Comparison of ENCODE assay signal across 16 cellular contexts in the genomic region with DNA sequence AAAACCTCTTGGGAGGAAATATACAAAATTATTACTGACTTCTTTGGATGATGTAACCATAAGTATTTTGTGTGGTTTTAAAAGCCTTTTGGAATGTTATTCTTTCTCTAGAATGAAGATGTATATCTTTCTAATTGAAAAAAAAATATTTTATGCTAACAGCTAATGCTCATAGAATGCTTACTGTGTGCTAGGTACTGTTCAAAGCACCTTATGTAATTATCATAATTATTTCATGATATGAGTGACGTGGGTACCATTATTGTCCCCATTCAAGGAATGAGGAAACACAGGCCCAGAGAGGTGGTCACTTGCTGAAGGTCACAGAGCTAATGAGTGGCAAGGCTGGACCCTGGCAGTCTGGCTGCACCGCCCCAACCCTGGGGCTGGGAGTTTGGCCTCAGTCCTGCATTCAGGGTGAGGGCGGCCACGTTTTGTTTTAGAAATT. TPM values are rescaled to one million over a fixed set of nuclear protein-coding genes. Genes with fewer than 3 reads are reported as not detected.
A peak's percentile ranks its signal among the peaks of the same experiment; 100 is the strongest.
DNase-seq lines count a peak whose midpoint lies in the region; ATAC-seq and TF ChIP-seq lines count a peak whose summit lies in the region.
"Had no signal": no experiment of that assay in that cellular context is flagged by ENCODE, and none has a peak within 500 bp of the region (broad histone marks: within the 10 kb centered on the region; RNA-seq: fewer than 3 reads in every experiment).

No MANE protein-coding gene starts in this region.

- 57 to 72% methylated on average over 4 of the region's 4 CpGs for WGBS in GM23248 (ENCODE audit: low coverage in 1 of 2, low lambda C conversion rate in 2 of 2, missing lambda C conversion rate in 2 of 2), 2 experiments
- WGBS in spleen, 5 donors = 69 to 90% (median 81%) methylated on average over 4 of the region's 4 CpGs

- H3F3A ChIP-seq in GM23248 (ENCODE audit: insufficient read depth) = peaks cover 9% of the 10 kb centered on the region

- H4K20me1 ChIP-seq in GM23248 (ENCODE audit: insufficient read depth) = no peaks in the 10 kb centered on the region

- H3K4me2 ChIP-seq in GM23248 (ENCODE audit: unreplicated experiment) = peak overlapping the region; percentile 74

- DNase-seq in GM23248 (peak; percentile 50), hepatic stellate cell (ENCODE audit: low spot score) (peak; percentile 58), spleen (no peak), NCI-H1417 treated with DMSO at 0.1 percent for 48 hours (lab: John Stamatoyannopoulos, UW) (no peak), H7 (no peak)
- DNase-seq: activated gamma-delta T cell treated with Interleukin-2 at 50 U/mL for 16 hours; CD8-positive, alpha-beta memory T cell; KBM-7; mucosa of descending colon; NCI-H187 treated with DMSO at 0.1 percent for 48 hours; NCI-H774; stimulated activated naive CD8-positive, alpha-beta T cell treated with anti-CD3 and anti-CD28 coated beads, Interleukin-15, Interleukin-2, amounts not matched to agents 100 U/mL and 50 U/mL, for 24 hours had no signal

- ATAC-seq in HG02938 (IDR thresholded peaks at IDR 0.05; ENCODE audit: unreplicated experiment) = no peak
- ATAC-seq: mucosa of descending colon; stimulated activated naive CD8-positive, alpha-beta T cell treated with anti-CD3 and anti-CD28 coated beads, Interleukin-15, Interleukin-2, amounts not matched to agents 100 U/mL and 50 U/mL, for 24 hours had no signal

- H3K27me3 ChIP-seq in GM23248 (replicated peaks; ENCODE audit: insufficient read depth) (no peaks in the 10 kb centered on the region), spleen (replicated peaks in 1 of 7) (no peaks in the 10 kb centered on the region), H7 (ENCODE audit: control insufficient read depth, insufficient read depth, low read length) (no peaks in the 10 kb centered on the region)
- H3K27me3 ChIP-seq: cardiac muscle cell had no signal

- intact Hi-C loops in spleen (cut with DNase I; ENCODE audit: low total_unique reads) = no loop called here

- H3K9me2 ChIP-seq in GM23248 (ENCODE audit: insufficient read depth) = no peaks in the 10 kb centered on the region

- peak overlapping the region; percentile 69 for H3K27ac ChIP-seq in GM23248
- peak overlapping the region; percentile 82 for H3K27ac ChIP-seq in angular gyrus (ENCODE audit: low read depth, low read length)
- peak overlapping the region in 7 of 8 donors; percentile 29 to 75 (median 53) for H3K27ac ChIP-seq in spleen
- H3K27ac ChIP-seq: cardiac muscle cell had no signal

- H3K36me3 ChIP-seq in GM23248 (ENCODE audit: low read depth) = no peaks in the 10 kb centered on the region
- peaks cover 0 to 61% (median 9%) of the 10 kb centered on the region in 6 donors for H3K36me3 ChIP-seq in spleen
- H3K36me3 ChIP-seq in H7 (replicated peaks; ENCODE audit: control insufficient read depth, insufficient read depth, low read length) = no peaks in the 10 kb centered on the region
- H3K36me3 ChIP-seq: cardiac muscle cell had no signal

- H3K9ac ChIP-seq in GM23248 = peak overlapping the region; percentile 41; the same call in 1 of the 2 replicates

- H3K9me3 ChIP-seq in GM23248 (ENCODE audit: low read depth) (no peaks in the 10 kb centered on the region), spleen (no peaks in the 10 kb centered on the region)
- H3K9me3 ChIP-seq: mucosa of descending colon had no signal

- H3K4me1 ChIP-seq in GM23248 (ENCODE audit: insufficient read depth) (peaks cover 17% of the 10 kb centered on the region), spleen (peaks cover 14 to 94% (median 60%) of the 10 kb centered on the region in 6 donors)

- H2AFZ ChIP-seq in GM23248 = no peak overlapping the region

- no peak overlapping the region for H3K4me3 ChIP-seq in GM23248
- no peak overlapping the region for H3K4me3 ChIP-seq in spleen
- H3K4me3 ChIP-seq in H7 (ENCODE audit: insufficient read depth, low read depth, low read length) = no peak overlapping the region
- H3K4me3 ChIP-seq: cardiac muscle cell, mucosa of descending colon had no signal

- no peak for TF ChIP-seq CTCF in spleen (IDR thresholded peaks at IDR 0.05 in 8 of 11, conservative IDR thresholded peaks at IDR 0.05 in 3 of 11)

- no peak for TF ChIP-seq POLR2A in spleen (IDR thresholded peaks at IDR 0.05)

- H3K79me2 ChIP-seq in GM23248 (ENCODE audit: insufficient read depth) = no peaks in the 10 kb centered on the region

- in situ Hi-C loops in GM23248 (cut with MboI) = no loop called here

RNA-seq across cellular contexts. Expression of gene TFEB, which starts 37.5 kb away (rescaled TPM):
- 5.7 and 10.0 TPM in 2 replicates for total RNA-seq in GM23248 (2014; rRNA removed; shearing (Covaris generic))
- polyA plus RNA-seq in GM23248 (2016; fragmentation: Nextera tagmentation; extraction: Ambion mirVana) (5.5 and 6.4 TPM in 2 replicates), spleen (100 to 1,000 TPM in 1 of 3 donors, 10 to 100 TPM in 2; 83.5 to 150 (median 97.4) TPM)
- total RNA-seq in spleen = 10 to 100 TPM; 55.9 to 80.8 (median 75.3) TPM
- total RNA-seq in H7 (2014; rRNA removed; shearing (Covaris generic)) = 1.4 and 1.6 TPM in 2 replicates

RNA-seq across cellular contexts. Expression of gene PGC, which starts 49.3 kb away (rescaled TPM):
- total RNA-seq in GM23248 (2014; rRNA removed; shearing (Covaris generic)) = not detected in 2 replicates
- polyA plus RNA-seq in GM23248 (2016; fragmentation: Nextera tagmentation; extraction: Ambion mirVana) = not detected in 2 replicates
- not detected for total RNA-seq in spleen
- under 1 TPM; 0.26 to 0.74 (median 0.48) TPM for polyA plus RNA-seq in spleen
- not detected in 2 replicates for total RNA-seq in H7 (2014; rRNA removed; shearing (Covaris generic))
- total RNA-seq: cardiac muscle cell; CD8-positive, alpha-beta memory T cell; mucosa of descending colon; pulmonary artery endothelial cell had no signal
- polyA plus RNA-seq: CD8-positive, alpha-beta memory T cell had no signal

RNA-seq across cellular contexts. Expression of gene MDFI, which starts 59.7 kb away (rescaled TPM):
- total RNA-seq in GM23248 (2014; rRNA removed; shearing (Covaris generic)) = 1.4 TPM in 1 of 2 replicates, not detected in the other
- polyA plus RNA-seq in GM23248 (2016; fragmentation: Nextera tagmentation; extraction: Ambion mirVana) (not detected in 2 replicates), spleen (under 1 TPM; 0.28 to 0.68 (median 0.35) TPM)
- total RNA-seq in spleen = under 1 TPM in 2 of 7 donors, not detected in 5; 0.47 to 0.82 TPM
- total RNA-seq in H7 (2014; rRNA removed; shearing (Covaris generic)) = 205 and 262 TPM in 2 replicates
- total RNA-seq: CD8-positive, alpha-beta memory T cell had no signal
- polyA plus RNA-seq: CD8-positive, alpha-beta memory T cell had no signal

Comparison
In these comparisons a context has a peak if more than half of its experiments do, and no peak if none do; other contexts are left out.
1. DNase-seq: peak in GM23248 (single experiment) and hepatic stellate cell (single experiment); none in spleen (single experiment), NCI-H1417 treated with DMSO at 0.1 percent for 48 hours (single experiment) and H7 (single experiment).
2. RNA of gene MDFI, which starts 59.7 kb away (total RNA-seq): 205 to 262 TPM in H7; 1.4 TPM in GM23248 and 0.47 to 0.82 TPM in spleen; every median in the first group is over 10 times any median in the second.
3. Peak in every context shown above with its lines, with median percentiles within 50 percentile points of each other: H3K27ac ChIP-seq.